In the genomic region with DNA sequence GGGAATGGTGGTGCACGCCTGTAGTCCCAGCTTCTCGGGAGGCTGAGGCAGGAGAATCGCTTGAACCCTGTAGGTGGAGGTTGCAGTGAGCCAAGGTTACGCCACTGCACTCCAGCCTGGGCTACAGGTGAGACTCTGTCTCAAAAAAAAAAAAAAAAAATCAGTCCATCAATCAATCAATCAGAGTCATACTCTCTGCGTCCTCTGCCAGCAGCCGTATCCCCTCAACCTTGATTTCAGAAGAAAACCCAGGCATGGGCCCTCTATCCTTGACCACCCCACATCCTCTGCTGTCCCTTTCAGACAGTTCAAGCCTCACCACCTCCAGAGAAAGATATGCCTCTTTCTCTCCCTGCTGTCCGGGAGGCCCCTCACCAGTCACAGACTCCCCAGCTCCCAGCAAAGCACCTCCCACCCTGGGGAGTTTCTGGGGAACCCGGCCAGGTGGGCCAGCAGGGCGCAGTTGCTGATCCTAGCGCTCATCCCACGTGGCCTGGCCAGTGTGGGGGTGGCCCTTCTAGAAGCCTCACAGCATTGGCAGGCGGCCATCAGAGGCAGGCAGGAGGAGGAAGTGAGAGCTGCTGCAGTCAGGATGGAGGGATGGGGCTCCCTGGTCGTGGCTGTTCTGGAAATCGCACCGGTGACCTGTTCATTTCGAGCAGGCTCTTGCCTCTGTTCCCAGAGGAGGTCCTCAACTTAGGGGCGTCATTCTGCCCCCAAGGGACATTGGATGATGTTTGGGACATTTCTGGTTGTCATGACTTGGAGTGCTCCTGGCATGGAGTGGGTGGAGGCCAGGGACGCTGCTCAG, we compare ENCODE assay signal across 6 cellular contexts. TPM values are rescaled to one million over a fixed set of nuclear protein-coding genes. Genes with fewer than 3 reads are reported as not detected.
DNase-seq lines count a peak whose midpoint lies in the region; ATAC-seq and TF ChIP-seq lines count a peak whose summit lies in the region.

No MANE protein-coding gene starts in this region.

- DNase-seq in activated CD4-positive, alpha-beta memory T cell treated with anti-CD3 and anti-CD28 coated beads for 36 hours, result peak; percentile 63
- DNase-seq in activated CD4-positive, alpha-beta memory T cell treated with anti-CD3 and anti-CD28 coated beads, Interleukin-2, amount 10 ng/mL, durations not matched to agents 7 days and 5 days, result no peak
- peak; percentile 52 to 63 for DNase-seq in activated T-cell treated with anti-CD3 and anti-CD28 coated beads, Interleukin-2, amount 50 U/mL, for 72 hours
- DNase-seq in right lobe of liver, result peak; percentile 89 to 96 (median 93)

- H3K4me3 ChIP-seq in right lobe of liver, result no peak overlapping the region

- H3K4me3 Mint-ChIP-seq in activated CD4-positive, alpha-beta memory T cell treated with anti-CD3 and anti-CD28 coated beads for 36 hours, result no peak overlapping the region
- no peak overlapping the region for H3K4me3 Mint-ChIP-seq in activated CD4-positive, alpha-beta memory T cell treated with anti-CD3 and anti-CD28 coated beads, Interleukin-2, amount 10 ng/mL, durations not matched to agents 7 days and 5 days
- H3K4me3 Mint-ChIP-seq in activated T-cell treated with anti-CD3 and anti-CD28 coated beads, Interleukin-2, amount 50 U/mL, for 72 hours, result peak overlapping the region; percentile 41 to 45

- intact Hi-C loops in activated CD4-positive, alpha-beta memory T cell treated with anti-CD3 and anti-CD28 coated beads for 36 hours (cut with micrococcal nuclease), result no loop called here
- intact Hi-C loops in right lobe of liver (cut with DNase I), result no loop called here

- TF ChIP-seq POLR2A in right lobe of liver (IDR thresholded peaks at IDR 0.05), result no peak

- peaks cover 16% of the 10 kb centered on the region for H3K4me1 Mint-ChIP-seq in activated CD4-positive, alpha-beta memory T cell treated with anti-CD3 and anti-CD28 coated beads for 36 hours (ENCODE audit: low read depth)
- H3K4me1 Mint-ChIP-seq in activated CD4-positive, alpha-beta memory T cell treated with anti-CD3 and anti-CD28 coated beads, Interleukin-2, amount 10 ng/mL, durations not matched to agents 7 days and 5 days, result peaks cover 21% of the 10 kb centered on the region
- peaks cover 17% of the 10 kb centered on the region for H3K4me1 Mint-ChIP-seq in activated T-cell treated with anti-CD3 and anti-CD28 coated beads, Interleukin-2, amount 50 U/mL, for 72 hours (ENCODE audit: low read depth)

- H3K9me3 ChIP-seq in right lobe of liver, result no peaks in the 10 kb centered on the region

- H3K36me3 Mint-ChIP-seq in activated CD4-positive, alpha-beta memory T cell treated with anti-CD3 and anti-CD28 coated beads for 36 hours, result peaks cover 15% of the 10 kb centered on the region
- peaks cover 11% of the 10 kb centered on the region for H3K36me3 Mint-ChIP-seq in activated CD4-positive, alpha-beta memory T cell treated with anti-CD3 and anti-CD28 coated beads, Interleukin-2, amount 10 ng/mL, durations not matched to agents 7 days and 5 days (ENCODE audit: low read depth)
- H3K36me3 Mint-ChIP-seq in activated T-cell treated with anti-CD3 and anti-CD28 coated beads, Interleukin-2, amount 50 U/mL, for 72 hours (ENCODE audit: insufficient read depth in 2 of 2), result peaks cover 4 to 8% of the 10 kb centered on the region in 2 donors

- peaks cover 0 to 20% (median under 1%) of the 10 kb centered on the region in 4 donors for H3K4me1 ChIP-seq in right lobe of liver

- no peaks in the 10 kb centered on the region for H3K9me3 Mint-ChIP-seq in activated CD4-positive, alpha-beta memory T cell treated with anti-CD3 and anti-CD28 coated beads for 36 hours
- H3K9me3 Mint-ChIP-seq in activated CD4-positive, alpha-beta memory T cell treated with anti-CD3 and anti-CD28 coated beads, Interleukin-2, amount 10 ng/mL, durations not matched to agents 7 days and 5 days, result no peaks in the 10 kb centered on the region
- H3K9me3 Mint-ChIP-seq in activated T-cell treated with anti-CD3 and anti-CD28 coated beads, Interleukin-2, amount 50 U/mL, for 72 hours, result no peaks in the 10 kb centered on the region

- H3K36me3 ChIP-seq in right lobe of liver, result no peaks in the 10 kb centered on the region

- TF ChIP-seq CTCF in right lobe of liver (IDR thresholded peaks at IDR 0.05), result no peak

- ATAC-seq in activated T-cell treated with anti-CD3 and anti-CD28 coated beads, Interleukin-2, amount 50 U/mL, for 72 hours (replicated peaks in 1 of 2), result no peak
- peak; percentile 22 to 54 (median 42) for ATAC-seq in right lobe of liver
- ATAC-seq in HG03095 (IDR thresholded peaks at IDR 0.05; ENCODE audit: unreplicated experiment), result no peak
- ATAC-seq in esophagus mucosa, result no peak

- peak overlapping the region; percentile 33 for H3K27ac Mint-ChIP-seq in activated CD4-positive, alpha-beta memory T cell treated with anti-CD3 and anti-CD28 coated beads for 36 hours
- H3K27ac Mint-ChIP-seq in activated CD4-positive, alpha-beta memory T cell treated with anti-CD3 and anti-CD28 coated beads, Interleukin-2, amount 10 ng/mL, durations not matched to agents 7 days and 5 days, result no peak overlapping the region
- peak overlapping the region; percentile 50 for H3K27ac Mint-ChIP-seq in activated T-cell treated with anti-CD3 and anti-CD28 coated beads, Interleukin-2, amount 50 U/mL, for 72 hours

- POLR2A ChIA-PET in activated CD4-positive, alpha-beta memory T cell treated with anti-CD3 and anti-CD28 coated beads for 36 hours (lab: Charles Lee), result interaction anchor here (0.6 kb wide), 1 partner anchor 11 kb away, joined by 3 read pairs; no protein-coding TSS in a partner anchor
- POLR2A ChIA-PET in activated CD4-positive, alpha-beta memory T cell treated with anti-CD3 and anti-CD28 coated beads, Interleukin-2, amount 10 ng/mL, durations not matched to agents 7 days and 5 days (lab: Charles Lee), result interaction anchor here (6.1 kb wide), 1 partner anchor 7 kb away, joined by 76 read pairs; no protein-coding TSS in a partner anchor

- no peaks in the 10 kb centered on the region for H3K27me3 Mint-ChIP-seq in activated CD4-positive, alpha-beta memory T cell treated with anti-CD3 and anti-CD28 coated beads for 36 hours
- H3K27me3 Mint-ChIP-seq in activated CD4-positive, alpha-beta memory T cell treated with anti-CD3 and anti-CD28 coated beads, Interleukin-2, amount 10 ng/mL, durations not matched to agents 7 days and 5 days, result no peaks in the 10 kb centered on the region
- no peaks in the 10 kb centered on the region for H3K27me3 Mint-ChIP-seq in activated T-cell treated with anti-CD3 and anti-CD28 coated beads, Interleukin-2, amount 50 U/mL, for 72 hours (ENCODE audit: low read depth)

- no peaks in the 10 kb centered on the region for H3K27me3 ChIP-seq in right lobe of liver

- WGBS in right lobe of liver (ENCODE audit: insufficient coverage, low coverage, low lambda C conversion rate, missing lambda C conversion rate), result 33% methylated on average over 13 of the region's 18 CpGs

- peak overlapping the region in 1 of 3 donors; percentile 20 for H3K27ac ChIP-seq in right lobe of liver

- CTCF ChIA-PET in activated CD4-positive, alpha-beta memory T cell treated with anti-CD3 and anti-CD28 coated beads for 36 hours (lab: Charles Lee), result interaction anchor here (0.7 kb wide), 1 partner anchor 343 kb away, joined by 3 read pairs; no protein-coding TSS in a partner anchor
- CTCF ChIA-PET in activated CD4-positive, alpha-beta memory T cell treated with anti-CD3 and anti-CD28 coated beads, Interleukin-2, amount 10 ng/mL, durations not matched to agents 7 days and 5 days (lab: Charles Lee), result no interaction called here

RNA-seq across cellular contexts. Expression of a gene that starts 10.2 kb away (rescaled TPM):
- total RNA-seq in activated CD4-positive, alpha-beta memory T cell treated with anti-CD3 and anti-CD28 coated beads for 36 hours, result 1 to 10 TPM in 1 of 2 experiments, under 1 TPM in 1; 0.56 to 1.2 TPM
- 1 to 10 TPM in 1 of 2 experiments, under 1 TPM in 1; 0.73 to 1.3 TPM for total RNA-seq in activated CD4-positive, alpha-beta memory T cell treated with anti-CD3 and anti-CD28 coated beads, Interleukin-2, amount 10 ng/mL, durations not matched to agents 7 days and 5 days
- total RNA-seq in activated T-cell treated with anti-CD3 and anti-CD28 coated beads, Interleukin-2, amount 50 U/mL, for 72 hours, result 1 to 10 TPM in 1 of 2 donors, under 1 TPM in 1; 0.72 to 1.6 TPM
- under 1 TPM in 3 of 6 experiments, not detected in 3; 0.28 to 0.81 (median 0.42) TPM for total RNA-seq in right lobe of liver
- not detected for total RNA-seq in esophagus mucosa

RNA-seq across cellular contexts. Expression of a gene that starts 15.6 kb away (rescaled TPM):
- not detected for total RNA-seq in activated CD4-positive, alpha-beta memory T cell treated with anti-CD3 and anti-CD28 coated beads for 36 hours
- under 1 TPM; 0.70 to 0.88 TPM for total RNA-seq in activated CD4-positive, alpha-beta memory T cell treated with anti-CD3 and anti-CD28 coated beads, Interleukin-2, amount 10 ng/mL, durations not matched to agents 7 days and 5 days
- total RNA-seq in activated T-cell treated with anti-CD3 and anti-CD28 coated beads, Interleukin-2, amount 50 U/mL, for 72 hours, result under 1 TPM in 1 of 2 donors, not detected in 1; 0.09 TPM
- total RNA-seq in right lobe of liver (under 1 TPM; 0.07 to 0.49 (median 0.36) TPM), esophagus mucosa (0.08 TPM)

RNA-seq across cellular contexts. Expression of a gene that starts 17.3 kb away (rescaled TPM):
- total RNA-seq in activated CD4-positive, alpha-beta memory T cell treated with anti-CD3 and anti-CD28 coated beads for 36 hours, result 1 to 10 TPM; 2.8 to 3.4 TPM
- total RNA-seq in activated CD4-positive, alpha-beta memory T cell treated with anti-CD3 and anti-CD28 coated beads, Interleukin-2, amount 10 ng/mL, durations not matched to agents 7 days and 5 days, result 1 to 10 TPM; 4.6 to 7.6 TPM
- 1 to 10 TPM; 4.6 to 10.0 TPM for total RNA-seq in activated T-cell treated with anti-CD3 and anti-CD28 coated beads, Interleukin-2, amount 50 U/mL, for 72 hours
- total RNA-seq in right lobe of liver (1 to 10 TPM in 1 of 6 experiments, under 1 TPM in 5; 0.24 to 1.2 (median 0.59) TPM), esophagus mucosa (0.56 TPM)

RNA-seq across cellular contexts. Expression of a gene that starts 29.8 kb away (rescaled TPM):
- 100 to 1,000 TPM; 123 to 134 TPM for total RNA-seq in activated CD4-positive, alpha-beta memory T cell treated with anti-CD3 and anti-CD28 coated beads for 36 hours
- 100 to 1,000 TPM; 137 to 145 TPM for total RNA-seq in activated CD4-positive, alpha-beta memory T cell treated with anti-CD3 and anti-CD28 coated beads, Interleukin-2, amount 10 ng/mL, durations not matched to agents 7 days and 5 days
- total RNA-seq in activated T-cell treated with anti-CD3 and anti-CD28 coated beads, Interleukin-2, amount 50 U/mL, for 72 hours, result 100 to 1,000 TPM; 146 to 147 TPM
- total RNA-seq in right lobe of liver (10 to 100 TPM; 14.0 to 22.1 (median 19.1) TPM), esophagus mucosa (45.4 TPM)

RNA-seq across cellular contexts. Expression of a gene that starts 30.3 kb away (rescaled TPM):
- total RNA-seq in activated CD4-positive, alpha-beta memory T cell treated with anti-CD3 and anti-CD28 coated beads for 36 hours, result 10 to 100 TPM; 60.8 to 64.0 TPM
- 10 to 100 TPM; 58.3 to 60.4 TPM for total RNA-seq in activated CD4-positive, alpha-beta memory T cell treated with anti-CD3 and anti-CD28 coated beads, Interleukin-2, amount 10 ng/mL, durations not matched to agents 7 days and 5 days
- total RNA-seq in activated T-cell treated with anti-CD3 and anti-CD28 coated beads, Interleukin-2, amount 50 U/mL, for 72 hours, result 10 to 100 TPM; 67.4 to 92.7 TPM
- 10 to 100 TPM; 24.4 to 49.3 (median 28.6) TPM for total RNA-seq in right lobe of liver
- 48.9 TPM for total RNA-seq in esophagus mucosa

Comparison
In these comparisons a context has a peak if more than half of its experiments do, and no peak if none do; other contexts are left out.
1. H3K4me3 Mint-ChIP-seq: peak in activated T-cell treated with anti-CD3 and anti-CD28 coated beads, Interleukin-2, amount 50 U/mL, for 72 hours (2 of 2); none in activated CD4-positive, alpha-beta memory T cell treated with anti-CD3 and anti-CD28 coated beads for 36 hours (single experiment) and activated CD4-positive, alpha-beta memory T cell treated with anti-CD3 and anti-CD28 coated beads, Interleukin-2, amount 10 ng/mL, durations not matched to agents 7 days and 5 days (single experiment).
2. ATAC-seq: peak in right lobe of liver (4 of 4); none in activated T-cell treated with anti-CD3 and anti-CD28 coated beads, Interleukin-2, amount 50 U/mL, for 72 hours (0 of 2), HG03095 (single experiment) and esophagus mucosa (single experiment).